ENCODE assay signal across 14 cellular contexts in genomic region chr15:73787621-73788020, GRCh38. TPM values are rescaled to one million over a fixed set of nuclear protein-coding genes. Genes with fewer than 3 reads are reported as not detected.
A peak's percentile ranks its signal among the peaks of the same experiment; 100 is the strongest.
DNase-seq lines count a peak whose midpoint lies in the region; ATAC-seq and TF ChIP-seq lines count a peak whose summit lies in the region.
"Had no signal": no experiment of that assay in that cellular context is flagged by ENCODE, and none has a peak within 500 bp of the region (broad histone marks: within the 10 kb centered on the region; RNA-seq: fewer than 3 reads in every experiment).

No MANE protein-coding gene starts in this region.

- no peak for ATAC-seq in CD8-positive, alpha-beta T cell
- ATAC-seq: A549, HepG2 had no signal

- H3K18ac ChIP-seq in H9 (ENCODE audit: insufficient read length, low read depth, low read length) = peak overlapping the region; percentile 0

- H4K91ac ChIP-seq in H9 (ENCODE audit: insufficient read length, low read depth, low read length) = no peak overlapping the region

- no peaks in the 10 kb centered on the region for H4K20me1 ChIP-seq in H9 (ENCODE audit: control insufficient read depth, insufficient read depth, insufficient read length)

- H2AFZ ChIP-seq in H9 (ENCODE audit: low read length) = no peak overlapping the region

- H3K79me1 ChIP-seq in H9 (ENCODE audit: insufficient read depth, low read depth, low read length, poor library complexity, severe bottlenecking) = no peaks in the 10 kb centered on the region

- no peak overlapping the region for H4K5ac ChIP-seq in H9 (ENCODE audit: insufficient read length, low read depth, low read length)

- H3K27ac ChIP-seq in H9 (ENCODE audit: insufficient read length, low read depth, low read length) (no peak overlapping the region), iPS-20b (ENCODE audit: low read length) (no peak overlapping the region), spleen (no peak overlapping the region)
- H3K27ac ChIP-seq in CD8-positive, alpha-beta T cell (ENCODE audit: low read depth, low read length) = no peak overlapping the region
- H3K27ac ChIP-seq: A549, C4-2B had no signal

- no peaks in the 10 kb centered on the region for H3K79me2 ChIP-seq in H9 (ENCODE audit: insufficient read depth, low read length)

- no peak overlapping the region for H3K56ac ChIP-seq in H9 (ENCODE audit: insufficient read length, low read depth, low read length)

- no peaks in the 10 kb centered on the region for H3K36me3 Mint-ChIP-seq in H9 (ENCODE audit: insufficient read depth in 1 of 3, low read depth in 3 of 3)
- H3K36me3 Mint-ChIP-seq in brain = no peaks in the 10 kb centered on the region
- H3K36me3 Mint-ChIP-seq in CD8-positive, alpha-beta T cell = no peaks in the 10 kb centered on the region

- H3K27ac Mint-ChIP-seq in H9 = peak overlapping the region in 1 of 3 experiments; percentile 90; a peak in 2 of 7 replicates
- peak overlapping the region; percentile 81 to 93 (median 92) for H3K27ac Mint-ChIP-seq in brain
- H3K27ac Mint-ChIP-seq in CD8-positive, alpha-beta T cell = no peak overlapping the region

- H3K36me3 ChIP-seq in iPS-20b (ENCODE audit: insufficient read depth, low read depth, low read length) (no peaks in the 10 kb centered on the region), spleen (no peaks in the 10 kb centered on the region)
- no peaks in the 10 kb centered on the region for H3K36me3 ChIP-seq in CD8-positive, alpha-beta T cell (ENCODE audit: insufficient read depth, low read length)
- H3K36me3 ChIP-seq: BE2C, HAP-1 had no signal

- no peak overlapping the region for H2BK15ac ChIP-seq in H9 (ENCODE audit: low read depth, low read length)

- peaks cover 19% of the 10 kb centered on the region; the same call in 1 of the 2 replicates for H3K4me1 ChIP-seq in H9 (ENCODE audit: insufficient read depth, low read length)
- H3K4me1 ChIP-seq in iPS-20b (ENCODE audit: insufficient read depth, low read length) = peaks cover 29% of the 10 kb centered on the region
- H3K4me1 ChIP-seq in spleen = no peaks in the 10 kb centered on the region
- no peaks in the 10 kb centered on the region for H3K4me1 ChIP-seq in CD8-positive, alpha-beta T cell (ENCODE audit: insufficient read depth, low read length)
- H3K4me1 ChIP-seq: BE2C had no signal

- no peak for TF ChIP-seq CTCF in H9 (conservative IDR thresholded peaks at IDR 0.05)
- TF ChIP-seq CTCF in brain (conservative IDR thresholded peaks at IDR 0.05) = no peak
- no peak for TF ChIP-seq CTCF in spleen (IDR thresholded peaks at IDR 0.05 in 8 of 11, conservative IDR thresholded peaks at IDR 0.05 in 3 of 11)
- no peak for TF ChIP-seq CTCF in CD8-positive, alpha-beta T cell (IDR thresholded peaks at IDR 0.05)

- H3K27me3 ChIP-seq in H9 (ENCODE audit: insufficient read depth, low read length) (no peaks in the 10 kb centered on the region), iPS-20b (ENCODE audit: insufficient read depth, low read length) (no peaks in the 10 kb centered on the region), spleen (replicated peaks in 1 of 7) (peaks cover 0 to 3% (median 0%) of the 10 kb centered on the region in 7 donors)
- H3K27me3 ChIP-seq in CD8-positive, alpha-beta T cell (ENCODE audit: insufficient read depth, low read length) = no peaks in the 10 kb centered on the region
- H3K27me3 ChIP-seq: BE2C had no signal

- no peak overlapping the region for H2BK20ac ChIP-seq in H9 (ENCODE audit: low read depth, low read length, poor library complexity, severe bottlenecking)

- no peak overlapping the region for H3K23ac ChIP-seq in H9 (ENCODE audit: insufficient read length, low read depth, low read length)

- no peak overlapping the region for H3T11ph ChIP-seq in H9 (ENCODE audit: low read length)

- no peak overlapping the region for H3K4ac ChIP-seq in H9 (ENCODE audit: low read depth, low read length)

- H3K9me3 ChIP-seq in H9 (ENCODE audit: control insufficient read depth, low read depth, low read length) (no peaks in the 10 kb centered on the region), iPS-20b (ENCODE audit: insufficient read depth, low read depth, low read length) (no peaks in the 10 kb centered on the region), spleen (no peaks in the 10 kb centered on the region)
- H3K9me3 ChIP-seq in CD8-positive, alpha-beta T cell (ENCODE audit: low read length) = no peaks in the 10 kb centered on the region
- H3K9me3 ChIP-seq: A549, BE2C, HAP-1 had no signal

- no peak overlapping the region for H2BK12ac ChIP-seq in H9 (ENCODE audit: insufficient read length, low read depth, low read length)

- H3K4me3 ChIP-seq in iPS-20b (ENCODE audit: low read length) (peak overlapping the region; percentile 55), spleen (no peak overlapping the region)
- H3K4me3 ChIP-seq in CD8-positive, alpha-beta T cell (ENCODE audit: low read depth, low read length) = no peak overlapping the region
- H3K4me3 ChIP-seq: A549, HAP-1 had no signal

- H3K23me2 ChIP-seq in H9 (ENCODE audit: insufficient read length, low read depth, low read length, poor library complexity, severe bottlenecking) = no peaks in the 10 kb centered on the region

- no peak overlapping the region for H3K9ac ChIP-seq in H9 (ENCODE audit: extremely low read depth, insufficient read length, low read length)
- H3K9ac ChIP-seq in iPS-20b (ENCODE audit: low read depth, low read length) = peak overlapping the region; percentile 52; the same call in 1 of the 2 replicates

- WGBS in H9 (ENCODE audit: extremely low coverage, insufficient read length, low lambda C conversion rate) = no CpG with 5 or more reads among the region's 1 CpG
- 86 to 100% (median 94%) methylated on average over 1 of the region's 1 CpG for WGBS in spleen, 5 donors

- CTCF ChIA-PET in CD8-positive, alpha-beta T cell (lab: Charles Lee) = no interaction called here

- peaks cover 50 to 54% of the 10 kb centered on the region in 2 experiments for H3K4me1 Mint-ChIP-seq in H9
- peaks cover 69% of the 10 kb centered on the region for H3K4me1 Mint-ChIP-seq in brain
- no peaks in the 10 kb centered on the region for H3K4me1 Mint-ChIP-seq in CD8-positive, alpha-beta T cell (ENCODE audit: low read depth)

- no peak for TF ChIP-seq POLR2A in spleen (IDR thresholded peaks at IDR 0.05)

- no peak overlapping the region for H2BK120ac ChIP-seq in H9 (ENCODE audit: low read depth, low read length, poor library complexity, severe bottlenecking)

- no peak overlapping the region; the same call in 1 of the 2 replicates for H3K14ac ChIP-seq in H9 (ENCODE audit: insufficient read depth, low read length)

- H2AK5ac ChIP-seq in H9 (ENCODE audit: insufficient read length, low read length) = no peak overlapping the region

- H3K4me3 Mint-ChIP-seq in H9 = peak overlapping the region in 1 of 2 experiments; percentile 3; a peak in 1 of 5 replicates
- H3K4me3 Mint-ChIP-seq in brain = peak overlapping the region in 1 of 5 experiments; percentile 18
- H3K4me3 Mint-ChIP-seq in CD8-positive, alpha-beta T cell = no peak overlapping the region

- peaks cover 5% of the 10 kb centered on the region for H3K27me3 Mint-ChIP-seq in H9 (ENCODE audit: low read depth)
- H3K27me3 Mint-ChIP-seq in brain = peaks cover 8% of the 10 kb centered on the region
- no peaks in the 10 kb centered on the region for H3K27me3 Mint-ChIP-seq in CD8-positive, alpha-beta T cell (ENCODE audit: low read depth)

- no peak for DNase-seq in H9
- DNase-seq in spleen = peak; percentile 13
- DNase-seq in dermis blood vessel endothelial cell = no peak
- DNase-seq in cortex of kidney (lab: John Stamatoyannopoulos, UW) = no peak
- DNase-seq in CD8-positive, alpha-beta T cell = no peak
- DNase-seq: BE2C, DMS53, GF-D8 had no signal

- H3K9me3 Mint-ChIP-seq in H9 (no peaks in the 10 kb centered on the region), brain (peaks cover 0 to 5% (median 0%) of the 10 kb centered on the region in 5 experiments)
- H3K9me3 Mint-ChIP-seq in CD8-positive, alpha-beta T cell = no peaks in the 10 kb centered on the region

- intact Hi-C loops in spleen (cut with DNase I; ENCODE audit: low total_unique reads) = no loop called here
- intact Hi-C loops in CD8-positive, alpha-beta T cell (cut with DNase I, micrococcal nuclease) = no loop called here

- H3K4me2 ChIP-seq in H9 (ENCODE audit: insufficient read depth, insufficient read length, low read length) = no peak overlapping the region
- H3K4me2 ChIP-seq: A549 had no signal

- H2BK5ac ChIP-seq in H9 (ENCODE audit: insufficient read length, low read length) = no peak overlapping the region

- H4K8ac ChIP-seq in H9 (replicated peaks; ENCODE audit: insufficient read length, low read depth, low read length) = no peak overlapping the region

- POLR2A ChIA-PET in CD8-positive, alpha-beta T cell (lab: Charles Lee) = no interaction called here

RNA-seq across cellular contexts. Expression of gene INSYN1, which starts 34.5 kb away (rescaled TPM):
- total RNA-seq in H9 (2021) (1.9 and 2.5 TPM in 2 replicates), spleen (1 to 10 TPM in 3 of 7 donors, under 1 TPM in 3, not detected in 1; 0.51 to 2.8 (median 0.88) TPM), dermis blood vessel endothelial cell (not detected in 2 replicates)
- polyA plus RNA-seq in brain (ENCODE audit: insufficient read depth, low read depth, low replicate concordance) (25.6 TPM), spleen (1 to 10 TPM in 1 of 3 donors, under 1 TPM in 2; 0.11 to 1.2 (median 0.35) TPM)
- not detected for total RNA-seq in CD8-positive, alpha-beta T cell
- total RNA-seq: HepG2 had no signal
- polyA plus RNA-seq: HepG2 had no signal
